In genomic region chr3:15280853-15281532, GRCh38 we compare ENCODE assay signal across 15 cellular contexts. TPM values are rescaled to one million over a fixed set of nuclear protein-coding genes. Genes with fewer than 3 reads are reported as not detected.
DNase-seq lines count a peak whose midpoint lies in the region; ATAC-seq and TF ChIP-seq lines count a peak whose summit lies in the region.
"Had no signal": no experiment of that assay in that cellular context is flagged by ENCODE, and none has a peak within 500 bp of the region (broad histone marks: within the 10 kb centered on the region; RNA-seq: fewer than 3 reads in every experiment).

No MANE protein-coding gene starts in this region.

- peaks cover 24% of the 10 kb centered on the region for H3K4me1 Mint-ChIP-seq in Caco-2 (ENCODE audit: low read depth, unreplicated experiment)
- peaks cover 80% of the 10 kb centered on the region for H3K4me1 Mint-ChIP-seq in activated T-helper 1 cell treated with anti-CD3 and anti-CD28 coated beads, Interleukin-12 subunit alpha, Interleukin-12 subunit beta, Interleukin-2, Interleukin-4 antibody, amounts not matched to agents 30 ng/mL and 10 ng/mL and 1 ng/mL, durations not matched to agents 14 hours and 24 hours and 36 hours (ENCODE audit: low read depth)
- peaks cover 100% of the 10 kb centered on the region in 2 donors for H3K4me1 Mint-ChIP-seq in immature natural killer cell
- H3K4me1 Mint-ChIP-seq in activated T-cell treated with anti-CD3 and anti-CD28 coated beads, Interleukin-2, amount 50 U/mL, for 4 hours (ENCODE audit: low read depth), result peaks cover 84% of the 10 kb centered on the region

- H3K36me3 Mint-ChIP-seq in Caco-2 (ENCODE audit: insufficient read depth, unreplicated experiment) (peaks cover 1% of the 10 kb centered on the region), immature natural killer cell (peaks cover 0 to 14% (median 4%) of the 10 kb centered on the region in 3 donors)
- H3K36me3 Mint-ChIP-seq in activated T-helper 1 cell treated with anti-CD3 and anti-CD28 coated beads, Interleukin-12 subunit alpha, Interleukin-12 subunit beta, Interleukin-2, Interleukin-4 antibody, amounts not matched to agents 30 ng/mL and 10 ng/mL and 1 ng/mL, durations not matched to agents 14 hours and 24 hours and 36 hours (ENCODE audit: low read depth), result peaks cover 31% of the 10 kb centered on the region
- peaks cover 4% of the 10 kb centered on the region for H3K36me3 Mint-ChIP-seq in activated T-cell treated with anti-CD3 and anti-CD28 coated beads, Interleukin-2, amount 50 U/mL, for 4 hours (ENCODE audit: insufficient read depth)

- H3K4ac ChIP-seq in neuronal stem cell (ENCODE audit: low read length), result no peak overlapping the region

- H3K27ac ChIP-seq in neuronal stem cell (replicated peaks; ENCODE audit: low read length), result no peak overlapping the region

- H4K8ac ChIP-seq in neuronal stem cell (ENCODE audit: low read depth, low read length), result peak overlapping the region; percentile 73

- no peak overlapping the region for H4K91ac ChIP-seq in neuronal stem cell (ENCODE audit: low read depth, low read length, poor library complexity)

- H3K23ac ChIP-seq in neuronal stem cell (ENCODE audit: low read depth, low read length, poor library complexity), result no peak overlapping the region

- ATAC-seq in activated T-cell treated with anti-CD3 and anti-CD28 coated beads, Interleukin-2, amount 50 U/mL, for 4 hours, result no peak
- no peak for ATAC-seq in GM21360 (IDR thresholded peaks at IDR 0.05; ENCODE audit: unreplicated experiment)
- ATAC-seq: naive thymus-derived CD8-positive, alpha-beta T cell had no signal

- no peak for TF ChIP-seq CTCF in Caco-2 (IDR thresholded peaks at IDR 0.05; ENCODE audit: insufficient read depth in 1 of 2, low read depth in 1 of 2, low read length in 1 of 2, severe bottlenecking in 1 of 2, unreplicated experiment in 1 of 2)

- POLR2A ChIA-PET in Caco-2 (lab: Charles Lee), result no interaction called here

- no peak overlapping the region for H2AK5ac ChIP-seq in neuronal stem cell (ENCODE audit: low read depth, low read length)

- DNase-seq in Caco-2 (peak; percentile 30 to 52), immature natural killer cell (no peak), neuronal stem cell (ENCODE audit: low spot score) (no peak), SKM-1 treated with dmso at 0.1 percent for 144 hours (lab: John Stamatoyannopoulos, UW; ENCODE audit: unreplicated experiment) (no peak), iPS-NIHi7 (ENCODE audit: extremely low spot score) (no peak)
- DNase-seq in activated T-helper 1 cell treated with anti-CD3 and anti-CD28 coated beads, Interleukin-12 subunit alpha, Interleukin-12 subunit beta, Interleukin-2, Interleukin-4 antibody, amounts not matched to agents 30 ng/mL and 10 ng/mL and 1 ng/mL, durations not matched to agents 14 hours and 24 hours and 36 hours (ENCODE audit: low spot score), result no peak
- no peak for DNase-seq in activated T-cell treated with anti-CD3 and anti-CD28 coated beads, Interleukin-2, amount 50 U/mL, for 4 hours
- DNase-seq: activated naive CD4-positive, alpha-beta T cell treated with anti-CD3 and anti-CD28 coated beads, Interleukin-2, amount 10 ng/mL, durations not matched to agents 7 days and 5 days; GF-D8; naive thymus-derived CD8-positive, alpha-beta T cell; NCI-H1436 treated with DMSO at 0.1 percent for 48 hours; NCI-H446 treated with DMSO at 0.1 percent for 48 hours; SHP77 treated with DMSO at 0.1 percent for 48 hours; stimulated activated CD4-positive, alpha-beta T cell treated with anti-CD3 and anti-CD28 coated beads, Interleukin-15, amount 100 ng/mL, for 24 hours had no signal

- WGBS in neuronal stem cell (ENCODE audit: extremely low coverage in 2 of 2, insufficient read length in 2 of 2, insufficient replicate concordance in 1 of 2), 2 donors, result no CpG with 5 or more reads among the region's 10 CpGs

- no peak overlapping the region for H3K14ac ChIP-seq in neuronal stem cell (ENCODE audit: low read length)

- H2AFZ ChIP-seq in neuronal stem cell (ENCODE audit: low read length), result no peak overlapping the region

- CTCF ChIA-PET in Caco-2 (lab: Charles Lee), result interaction anchor here (0.6 to 1.6 kb wide), 4 partner anchors 13 to 1870 kb away, joined by 3 to 6 read pairs (median 3); no protein-coding TSS in a partner anchor

- H3K27me3 ChIP-seq in Caco-2 (replicated peaks; ENCODE audit: control insufficient read depth, insufficient read depth, low read length) (no peaks in the 10 kb centered on the region), neuronal stem cell (ENCODE audit: control insufficient read depth in 3 of 3, insufficient read depth in 3 of 3, low read depth in 1 of 3, low read length in 3 of 3) (no peaks in the 10 kb centered on the region)

- H3K4me1 ChIP-seq in Caco-2 (peaks cover 13% of the 10 kb centered on the region), neuronal stem cell (ENCODE audit: control insufficient read depth in 2 of 2, insufficient read depth in 1 of 2, low read depth in 1 of 2, low read length in 2 of 2) (peaks cover 0 to 3% of the 10 kb centered on the region in 2 donors)

- no peak overlapping the region for H2BK5ac ChIP-seq in neuronal stem cell (ENCODE audit: low read length)

- no peak overlapping the region for H3K4me2 ChIP-seq in neuronal stem cell (ENCODE audit: insufficient read depth, low read length, poor library complexity, severe bottlenecking)

- no peak overlapping the region for H2BK12ac ChIP-seq in neuronal stem cell (ENCODE audit: low read length)

- no peak overlapping the region for H2BK120ac ChIP-seq in neuronal stem cell (ENCODE audit: low read depth, low read length)

- no peak overlapping the region for H3K9ac ChIP-seq in neuronal stem cell (ENCODE audit: low read depth, low read length, poor library complexity)

- no peaks in the 10 kb centered on the region for H3K79me1 ChIP-seq in neuronal stem cell (ENCODE audit: low read depth, low read length)

- no TSS peak for BruUV-seq in Caco-2 (replicated peaks; lab: Mats Ljungman, UMichigan)

- H3K9me3 Mint-ChIP-seq in Caco-2 (ENCODE audit: unreplicated experiment), result no peaks in the 10 kb centered on the region
- no peaks in the 10 kb centered on the region for H3K9me3 Mint-ChIP-seq in activated T-helper 1 cell treated with anti-CD3 and anti-CD28 coated beads, Interleukin-12 subunit alpha, Interleukin-12 subunit beta, Interleukin-2, Interleukin-4 antibody, amounts not matched to agents 30 ng/mL and 10 ng/mL and 1 ng/mL, durations not matched to agents 14 hours and 24 hours and 36 hours
- no peaks in the 10 kb centered on the region for H3K9me3 Mint-ChIP-seq in immature natural killer cell
- no peaks in the 10 kb centered on the region for H3K9me3 Mint-ChIP-seq in activated T-cell treated with anti-CD3 and anti-CD28 coated beads, Interleukin-2, amount 50 U/mL, for 4 hours
- H3K9me3 Mint-ChIP-seq: activated naive CD4-positive, alpha-beta T cell treated with anti-CD3 and anti-CD28 coated beads, Interleukin-2, amount 10 ng/mL, durations not matched to agents 7 days and 5 days; naive thymus-derived CD8-positive, alpha-beta T cell had no signal

- intact Hi-C loops in Caco-2 (cut with micrococcal nuclease; ENCODE audit: unreplicated experiment), result loop anchor here (1.0 kb wide), 1 partner anchor 29 kb away; no protein-coding TSS in a partner anchor
- intact Hi-C loops in activated T-helper 1 cell treated with anti-CD3 and anti-CD28 coated beads, Interleukin-12 subunit alpha, Interleukin-12 subunit beta, Interleukin-2, Interleukin-4 antibody, amounts not matched to agents 30 ng/mL and 10 ng/mL and 1 ng/mL, durations not matched to agents 14 hours and 24 hours and 36 hours (cut with micrococcal nuclease), result no loop called here

- no peak overlapping the region for H3K18ac ChIP-seq in neuronal stem cell (ENCODE audit: low read length)

- H3K9me3 ChIP-seq in Caco-2 (no peaks in the 10 kb centered on the region), neuronal stem cell (replicated peaks in 1 of 2; ENCODE audit: control insufficient read depth in 2 of 2, insufficient read depth in 1 of 2, low read depth in 1 of 2, low read length in 2 of 2) (no peaks in the 10 kb centered on the region)

- H3K4me3 ChIP-seq in Caco-2 (ENCODE audit: low read depth, low read length), result no peak overlapping the region
- H3K4me3 ChIP-seq in neuronal stem cell (ENCODE audit: low read length in 2 of 2), result no peak overlapping the region

- H3K36me3 ChIP-seq in Caco-2 (ENCODE audit: control insufficient read depth, insufficient read depth, low read length), result no peaks in the 10 kb centered on the region
- H3K36me3 ChIP-seq in neuronal stem cell (replicated peaks in 1 of 2; ENCODE audit: control insufficient read depth in 2 of 2, insufficient read depth in 2 of 2, low read length in 2 of 2), result no peaks in the 10 kb centered on the region

- H3K27me3 Mint-ChIP-seq in Caco-2 (ENCODE audit: insufficient read depth, unreplicated experiment) (no peaks in the 10 kb centered on the region), immature natural killer cell (ENCODE audit: low read depth in 3 of 3) (no peaks in the 10 kb centered on the region)
- H3K27me3 Mint-ChIP-seq in activated T-helper 1 cell treated with anti-CD3 and anti-CD28 coated beads, Interleukin-12 subunit alpha, Interleukin-12 subunit beta, Interleukin-2, Interleukin-4 antibody, amounts not matched to agents 30 ng/mL and 10 ng/mL and 1 ng/mL, durations not matched to agents 14 hours and 24 hours and 36 hours (ENCODE audit: insufficient read depth), result no peaks in the 10 kb centered on the region
- no peaks in the 10 kb centered on the region for H3K27me3 Mint-ChIP-seq in activated T-cell treated with anti-CD3 and anti-CD28 coated beads, Interleukin-2, amount 50 U/mL, for 4 hours (ENCODE audit: low read depth)
- H3K27me3 Mint-ChIP-seq: naive thymus-derived CD8-positive, alpha-beta T cell had no signal

- H2BK15ac ChIP-seq in neuronal stem cell (ENCODE audit: low read length), result no peak overlapping the region

- no peak overlapping the region for H3K4me3 Mint-ChIP-seq in Caco-2 (ENCODE audit: unreplicated experiment)
- H3K4me3 Mint-ChIP-seq in activated T-helper 1 cell treated with anti-CD3 and anti-CD28 coated beads, Interleukin-12 subunit alpha, Interleukin-12 subunit beta, Interleukin-2, Interleukin-4 antibody, amounts not matched to agents 30 ng/mL and 10 ng/mL and 1 ng/mL, durations not matched to agents 14 hours and 24 hours and 36 hours, result no peak overlapping the region
- peak overlapping the region in 4 of 5 donors; percentile 17 to 70 (median 39) for H3K4me3 Mint-ChIP-seq in immature natural killer cell
- no peak overlapping the region for H3K4me3 Mint-ChIP-seq in activated T-cell treated with anti-CD3 and anti-CD28 coated beads, Interleukin-2, amount 50 U/mL, for 4 hours
- H3K4me3 Mint-ChIP-seq: activated naive CD4-positive, alpha-beta T cell treated with anti-CD3 and anti-CD28 coated beads, Interleukin-2, amount 10 ng/mL, durations not matched to agents 7 days and 5 days had no signal

- H3K27ac Mint-ChIP-seq in Caco-2 (ENCODE audit: unreplicated experiment), result peak overlapping the region; percentile 61
- H3K27ac Mint-ChIP-seq in activated T-helper 1 cell treated with anti-CD3 and anti-CD28 coated beads, Interleukin-12 subunit alpha, Interleukin-12 subunit beta, Interleukin-2, Interleukin-4 antibody, amounts not matched to agents 30 ng/mL and 10 ng/mL and 1 ng/mL, durations not matched to agents 14 hours and 24 hours and 36 hours, result peak overlapping the region; percentile 40
- H3K27ac Mint-ChIP-seq in immature natural killer cell, result peak overlapping the region; percentile 53 to 88 (median 69)
- H3K27ac Mint-ChIP-seq: activated naive CD4-positive, alpha-beta T cell treated with anti-CD3 and anti-CD28 coated beads, Interleukin-2, amount 10 ng/mL, durations not matched to agents 7 days and 5 days had no signal

RNA-seq across cellular contexts. Expression of gene SH3BP5, which starts 51.4 kb away (rescaled TPM):
- 20.8 and 26.1 TPM in 2 replicates for total RNA-seq in Caco-2 (2022)
- total RNA-seq in activated T-helper 1 cell treated with anti-CD3 and anti-CD28 coated beads, Interleukin-12 subunit alpha, Interleukin-12 subunit beta, Interleukin-2, Interleukin-4 antibody, amounts not matched to agents 30 ng/mL and 10 ng/mL and 1 ng/mL, durations not matched to agents 14 hours and 24 hours and 36 hours, result 28.0 and 30.3 TPM in 2 replicates
- 100 to 1,000 TPM in 1 of 3 donors, 10 to 100 TPM in 2; 52.1 to 160 (median 67.4) TPM for polyA plus RNA-seq in immature natural killer cell
- polyA plus RNA-seq in neuronal stem cell (2013, experiment 1 of 2), result 6.1 TPM
- polyA plus RNA-seq in neuronal stem cell (2013, experiment 2 of 2), result 6.0 TPM
- total RNA-seq in activated T-cell treated with anti-CD3 and anti-CD28 coated beads, Interleukin-2, amount 50 U/mL, for 4 hours, result 10 to 100 TPM; 11.1 to 26.1 (median 12.9) TPM

Comparison
In these comparisons a context has a peak if more than half of its experiments do, and no peak if none do; other contexts are left out.
1. DNase-seq: peak in Caco-2 (2 of 2); none in activated T-helper 1 cell treated with anti-CD3 and anti-CD28 coated beads, Interleukin-12 subunit alpha, Interleukin-12 subunit beta, Interleukin-2, Interleukin-4 antibody, amounts not matched to agents 30 ng/mL and 10 ng/mL and 1 ng/mL, durations not matched to agents 14 hours and 24 hours and 36 hours (single experiment), immature natural killer cell (0 of 3), neuronal stem cell (single experiment), activated T-cell treated with anti-CD3 and anti-CD28 coated beads, Interleukin-2, amount 50 U/mL, for 4 hours (single experiment), SKM-1 treated with dmso at 0.1 percent for 144 hours (single experiment) and iPS-NIHi7 (single experiment).
2. H3K4me3 Mint-ChIP-seq: peak in immature natural killer cell (4 of 5); none in Caco-2 (single experiment), activated T-helper 1 cell treated with anti-CD3 and anti-CD28 coated beads, Interleukin-12 subunit alpha, Interleukin-12 subunit beta, Interleukin-2, Interleukin-4 antibody, amounts not matched to agents 30 ng/mL and 10 ng/mL and 1 ng/mL, durations not matched to agents 14 hours and 24 hours and 36 hours (single experiment) and activated T-cell treated with anti-CD3 and anti-CD28 coated beads, Interleukin-2, amount 50 U/mL, for 4 hours (single experiment).
3. Peak in every context shown above with its lines, with median percentiles within 50 percentile points of each other: H3K27ac Mint-ChIP-seq.